8 cellular contexts compared by ENCODE assay signal in the genomic region with DNA sequence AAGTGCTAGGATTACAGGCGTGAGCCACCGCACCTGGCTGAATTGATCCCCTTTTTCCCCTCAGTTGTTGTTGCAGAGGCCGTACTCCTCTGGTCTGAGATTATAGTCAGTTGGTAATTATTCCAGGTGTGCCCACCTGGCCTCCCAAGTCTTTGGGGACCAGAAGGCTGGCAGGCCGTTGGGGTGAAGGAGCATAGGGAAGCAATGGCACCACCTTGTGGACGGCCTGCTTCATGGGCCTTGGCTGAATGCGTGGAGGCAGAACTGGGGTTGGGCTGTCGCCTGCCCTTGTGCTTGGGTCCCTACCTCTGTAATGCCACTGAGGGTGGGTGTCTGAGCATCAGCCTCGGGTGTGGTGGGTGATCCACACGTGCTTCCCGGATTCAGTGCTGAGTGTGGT.
DNase-seq lines count a peak whose midpoint lies in the region; ATAC-seq, FAIRE-seq and TF ChIP-seq lines count a peak whose summit lies in the region.

No MANE protein-coding gene starts in this region.

- 41 to 48% methylated on average over 10 of the region's 10 CpGs for WGBS in pancreas, 2 donors
- 37 to 44% methylated on average over 7 to 10 of the region's 10 CpGs for WGBS in upper lobe of left lung, 2 donors

- H3K27ac ChIP-seq in pancreas = no peak overlapping the region
- peak overlapping the region in 3 of 4 donors; percentile 41 to 60 (median 43) for H3K27ac ChIP-seq in upper lobe of left lung

- H3K4me1 ChIP-seq in pancreas = peaks cover 0 to 7% (median 0%) of the 10 kb centered on the region in 3 donors
- H3K4me1 ChIP-seq in upper lobe of left lung = peaks cover 25 to 36% (median 32%) of the 10 kb centered on the region in 4 donors

- peak; percentile 71 for DNase-seq in ELR (ENCODE audit: low read depth)
- peak; percentile 71 for DNase-seq in OCI-M1 (lab: John Stamatoyannopoulos, UW)
- peak; percentile 68 for DNase-seq in activated T-cell treated with anti-CD3 and anti-CD28 coated beads, Interleukin-2, amount 50 U/mL, for 4 hours
- DNase-seq in fibroblast of the aortic adventitia (ENCODE audit: low read depth) = peak; percentile 62
- peak in 5 of 6 donors; percentile 30 to 81 (median 55) for DNase-seq in pancreas
- peak in 1 of 2 donors; percentile 71 for DNase-seq in upper lobe of left lung
- DNase-seq in middle frontal gyrus (ENCODE audit: extremely low spot score, low spot score) = no peak

- TF ChIP-seq POLR2A in upper lobe of left lung (IDR thresholded peaks at IDR 0.05) = no peak

- H3K27me3 ChIP-seq in pancreas (no peaks in the 10 kb centered on the region), upper lobe of left lung (no peaks in the 10 kb centered on the region)

- ATAC-seq in HG02885 (IDR thresholded peaks at IDR 0.05; ENCODE audit: poor library complexity, unreplicated experiment) (peak; percentile 56), pancreas (peak; percentile 71 to 84 (median 80)), upper lobe of left lung (ENCODE audit: low FRiP score in 2 of 2) (peak; percentile 31 to 57)
- ATAC-seq in activated T-cell treated with anti-CD3 and anti-CD28 coated beads, Interleukin-2, amount 50 U/mL, for 4 hours = peak; percentile 93 to 94

- H3K4me3 Mint-ChIP-seq in activated T-cell treated with anti-CD3 and anti-CD28 coated beads, Interleukin-2, amount 50 U/mL, for 4 hours = no peak overlapping the region

- intact Hi-C loops in pancreas (cut with DNase I) = loop anchor here in 2 of 3 donors (10.0 kb wide), 1 partner anchor 212 kb away; the partner anchor contains the start of gene GRK5 (in 2 of the 2)

- no peak for TF ChIP-seq EP300 in upper lobe of left lung (IDR thresholded peaks at IDR 0.05)

- no peaks in the 10 kb centered on the region for H3K9me3 Mint-ChIP-seq in activated T-cell treated with anti-CD3 and anti-CD28 coated beads, Interleukin-2, amount 50 U/mL, for 4 hours

- H3K36me3 Mint-ChIP-seq in activated T-cell treated with anti-CD3 and anti-CD28 coated beads, Interleukin-2, amount 50 U/mL, for 4 hours (ENCODE audit: insufficient read depth) = peaks cover 6% of the 10 kb centered on the region

- FAIRE-seq in pancreas (lab: Jason Lieb, UNC) = no peak

- no peaks in the 10 kb centered on the region for H3K9me3 ChIP-seq in pancreas
- H3K9me3 ChIP-seq in upper lobe of left lung = no peaks in the 10 kb centered on the region

- H3K4me1 Mint-ChIP-seq in activated T-cell treated with anti-CD3 and anti-CD28 coated beads, Interleukin-2, amount 50 U/mL, for 4 hours (ENCODE audit: low read depth) = no peaks in the 10 kb centered on the region

- H3K4me3 ChIP-seq in fibroblast of the aortic adventitia (ENCODE audit: low read depth, low read length) = no peak overlapping the region
- H3K4me3 ChIP-seq in pancreas = no peak overlapping the region
- H3K4me3 ChIP-seq in upper lobe of left lung = no peak overlapping the region

- H3K36me3 ChIP-seq in pancreas = no peaks in the 10 kb centered on the region
- peaks cover 0 to 19% (median 2%) of the 10 kb centered on the region in 4 donors for H3K36me3 ChIP-seq in upper lobe of left lung

- TF ChIP-seq CTCF in fibroblast of the aortic adventitia (IDR thresholded peaks at IDR 0.05; ENCODE audit: insufficient read depth, low read length) = peak; percentile 79
- peak; percentile 31 to 59 (median 49) for TF ChIP-seq CTCF in pancreas (IDR thresholded peaks at IDR 0.05)
- TF ChIP-seq CTCF in upper lobe of left lung (IDR thresholded peaks at IDR 0.05) = peak; percentile 66 to 84 (median 78)

- H3K27me3 Mint-ChIP-seq in activated T-cell treated with anti-CD3 and anti-CD28 coated beads, Interleukin-2, amount 50 U/mL, for 4 hours (ENCODE audit: low read depth) = no peaks in the 10 kb centered on the region

Comparison
In these comparisons a context has a peak if more than half of its experiments do, and no peak if none do; other contexts are left out.
1. H3K27ac ChIP-seq: peak in upper lobe of left lung (3 of 4); none in pancreas (0 of 4).
2. Peak in every context shown above with its lines, with median percentiles within 50 percentile points of each other: ATAC-seq and CTCF ChIP-seq.